15 cellular contexts compared by ENCODE assay signal in the genomic region with DNA sequence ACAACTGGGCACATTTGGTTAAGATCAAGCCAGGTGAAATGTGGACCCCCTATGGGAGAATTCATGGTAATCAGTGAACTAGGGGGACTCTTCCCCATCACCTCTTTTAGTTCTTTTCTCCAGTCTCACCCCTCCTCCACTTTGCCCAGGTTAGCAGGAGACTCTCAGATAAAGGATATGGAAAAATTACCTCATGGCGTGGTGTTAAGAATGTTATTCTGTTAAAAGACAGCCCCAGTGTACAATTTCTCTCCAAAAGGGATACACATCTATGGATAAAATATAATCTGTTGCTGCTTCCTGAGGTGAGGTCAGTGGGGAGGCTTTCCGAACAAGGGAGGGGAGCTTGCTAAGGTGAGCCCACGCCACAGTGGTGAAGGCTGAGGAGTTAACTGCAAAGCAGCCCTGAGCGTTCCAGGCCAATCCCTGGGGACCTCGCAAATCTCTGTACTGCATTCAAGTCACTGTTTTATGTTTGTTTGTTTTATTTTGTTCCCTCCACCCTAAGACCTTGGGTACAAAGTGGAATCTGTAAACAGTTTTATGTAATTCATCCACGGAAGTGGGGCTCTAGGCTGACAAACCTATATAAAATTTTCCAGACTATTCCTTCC. TPM values are rescaled to one million over a fixed set of nuclear protein-coding genes. Genes with fewer than 3 reads are reported as not detected.
A peak's percentile ranks its signal among the peaks of the same experiment; 100 is the strongest.
DNase-seq lines count a peak whose midpoint lies in the region; ATAC-seq, FAIRE-seq and TF ChIP-seq lines count a peak whose summit lies in the region.
"Had no signal": no experiment of that assay in that cellular context is flagged by ENCODE, and none has a peak within 500 bp of the region (broad histone marks: within the 10 kb centered on the region; RNA-seq: fewer than 3 reads in every experiment).

No MANE protein-coding gene starts in this region.

- WGBS in suprapubic skin: 57% methylated on average over 6 of the region's 6 CpGs

- ATAC-seq in left lung: peak; percentile 12
- ATAC-seq in activated CD8-positive, alpha-beta memory T cell treated with anti-CD3 and anti-CD28 coated beads, Interleukin-2, amount 10 ng/mL, durations not matched to agents 7 days and 5 days: no peak
- ATAC-seq: activated CD4-positive, alpha-beta T cell treated with anti-CD3 and anti-CD28 coated beads for 36 hours; T-helper 17 cell had no signal

- H3K27ac Mint-ChIP-seq in activated CD8-positive, alpha-beta memory T cell treated with anti-CD3 and anti-CD28 coated beads, Interleukin-2, amount 10 ng/mL, durations not matched to agents 7 days and 5 days: no peak overlapping the region
- H3K27ac Mint-ChIP-seq: activated CD4-positive, alpha-beta T cell treated with anti-CD3 and anti-CD28 coated beads for 36 hours; activated naive CD8-positive, alpha-beta T cell treated with anti-CD3 and anti-CD28 coated beads, Interleukin-2, amount 10 ng/mL, durations not matched to agents 7 days and 5 days; CD4-positive, alpha-beta T cell; mesothelial cell of epicardium; T-helper 17 cell had no signal

- no peak for TF ChIP-seq EP300 in suprapubic skin (IDR thresholded peaks at IDR 0.05)

- POLR2A ChIA-PET in HEK293 (lab: Yijun Ruan, JAX): no interaction called here

- H3K4me3 ChIP-seq in HEK293 (ENCODE audit: low read depth, low read length) (no peak overlapping the region), ascending aorta (no peak overlapping the region), left lung (no peak overlapping the region), suprapubic skin (no peak overlapping the region)

- peaks cover 2% of the 10 kb centered on the region for H3K27me3 Mint-ChIP-seq in activated CD8-positive, alpha-beta memory T cell treated with anti-CD3 and anti-CD28 coated beads, Interleukin-2, amount 10 ng/mL, durations not matched to agents 7 days and 5 days

- no peak for FAIRE-seq in RCC 7860 (lab: Jason Lieb, UNC)
- FAIRE-seq: G401.6 had no signal

- intact Hi-C loops in ascending aorta (cut with DNase I) (no loop called here), left lung (cut with DNase I) (no loop called here)

- TF ChIP-seq POLR2A in suprapubic skin (IDR thresholded peaks at IDR 0.05): no peak

- CTCF ChIA-PET in HEK293 (lab: Yijun Ruan, JAX): interaction anchor here (0.6 to 8.1 kb wide), 40 partner anchors 8 to 1059 kb away, joined by 3 to 108 read pairs (median 4); a partner anchor contains a TSS
- CTCF ChIA-PET in activated CD8-positive, alpha-beta memory T cell treated with anti-CD3 and anti-CD28 coated beads, Interleukin-2, amount 10 ng/mL, durations not matched to agents 7 days and 5 days (lab: Charles Lee): no interaction called here

- H3K36me3 ChIP-seq in HEK293 (ENCODE audit: control insufficient read depth in 2 of 2, insufficient read depth in 1 of 2, low read length in 2 of 2) (no peaks in the 10 kb centered on the region), ascending aorta (no peaks in the 10 kb centered on the region), left lung (no peaks in the 10 kb centered on the region), suprapubic skin (no peaks in the 10 kb centered on the region)

- H3K4me1 Mint-ChIP-seq in activated CD8-positive, alpha-beta memory T cell treated with anti-CD3 and anti-CD28 coated beads, Interleukin-2, amount 10 ng/mL, durations not matched to agents 7 days and 5 days: no peaks in the 10 kb centered on the region
- H3K4me1 Mint-ChIP-seq: activated CD4-positive, alpha-beta T cell treated with anti-CD3 and anti-CD28 coated beads for 36 hours; activated naive CD8-positive, alpha-beta T cell treated with anti-CD3 and anti-CD28 coated beads, Interleukin-2, amount 10 ng/mL, durations not matched to agents 7 days and 5 days; T-helper 17 cell had no signal

- no peaks in the 10 kb centered on the region for H3K9me3 Mint-ChIP-seq in activated CD8-positive, alpha-beta memory T cell treated with anti-CD3 and anti-CD28 coated beads, Interleukin-2, amount 10 ng/mL, durations not matched to agents 7 days and 5 days (ENCODE audit: low read depth)
- H3K9me3 Mint-ChIP-seq: activated naive CD8-positive, alpha-beta T cell treated with anti-CD3 and anti-CD28 coated beads, Interleukin-2, amount 10 ng/mL, durations not matched to agents 7 days and 5 days; CD4-positive, alpha-beta T cell; mesothelial cell of epicardium had no signal

- in situ Hi-C loops in GM13977 (cut with MboI; ENCODE audit: low pct_unique_long_range_greater_than_20kb, low sequenced_read_pairs, unreplicated experiment): no loop called here

- H3K36me3 Mint-ChIP-seq in activated CD8-positive, alpha-beta memory T cell treated with anti-CD3 and anti-CD28 coated beads, Interleukin-2, amount 10 ng/mL, durations not matched to agents 7 days and 5 days: no peaks in the 10 kb centered on the region
- H3K36me3 Mint-ChIP-seq: activated naive CD8-positive, alpha-beta T cell treated with anti-CD3 and anti-CD28 coated beads, Interleukin-2, amount 10 ng/mL, durations not matched to agents 7 days and 5 days; mesothelial cell of epicardium had no signal

- TF ChIP-seq CTCF in HEK293 (tag by site-specific recombination; IDR thresholded peaks at IDR 0.05): no peak
- TF ChIP-seq CTCF in ascending aorta (IDR thresholded peaks at IDR 0.05): no peak
- TF ChIP-seq CTCF in left lung (IDR thresholded peaks at IDR 0.05): no peak
- no peak for TF ChIP-seq CTCF in suprapubic skin (IDR thresholded peaks at IDR 0.05)
- no peak for TF ChIP-seq CTCF in GM13977 (IDR thresholded peaks at IDR 0.05; ENCODE audit: extremely low read depth, insufficient read depth, missing control alignments)

- H3K4me3 Mint-ChIP-seq in activated CD8-positive, alpha-beta memory T cell treated with anti-CD3 and anti-CD28 coated beads, Interleukin-2, amount 10 ng/mL, durations not matched to agents 7 days and 5 days: no peak overlapping the region
- H3K4me3 Mint-ChIP-seq: activated CD4-positive, alpha-beta T cell treated with anti-CD3 and anti-CD28 coated beads for 36 hours; activated naive CD8-positive, alpha-beta T cell treated with anti-CD3 and anti-CD28 coated beads, Interleukin-2, amount 10 ng/mL, durations not matched to agents 7 days and 5 days; CD4-positive, alpha-beta T cell; mesothelial cell of epicardium; T-helper 17 cell had no signal

- peaks cover 7% of the 10 kb centered on the region for H3K4me1 ChIP-seq in HEK293 (ENCODE audit: control insufficient read depth, insufficient read depth, low read length)
- H3K4me1 ChIP-seq in ascending aorta: peaks cover 5 to 17% of the 10 kb centered on the region in 2 donors
- peaks cover 16 to 34% of the 10 kb centered on the region in 2 donors for H3K4me1 ChIP-seq in left lung
- H3K4me1 ChIP-seq in suprapubic skin: peaks cover 18% of the 10 kb centered on the region

- no peak overlapping the region for H3K27ac ChIP-seq in HEK293 (ENCODE audit: extremely low read depth, low read depth, low read length)
- H3K27ac ChIP-seq in ascending aorta: peak overlapping the region; percentile 24 to 45
- peak overlapping the region; percentile 44 to 72 for H3K27ac ChIP-seq in left lung
- peak overlapping the region; percentile 48 for H3K27ac ChIP-seq in suprapubic skin

- DNase-seq in ascending aorta (ENCODE audit: low spot score in 2 of 2) (no peak), left lung (peak in 1 of 2 donors; percentile 10), suprapubic skin (ENCODE audit: low spot score in 2 of 2) (no peak), RCC 7860 (ENCODE audit: low spot score) (no peak), GM13977 (ENCODE audit: low spot score) (no peak)
- no peak for DNase-seq in activated CD8-positive, alpha-beta memory T cell treated with anti-CD3 and anti-CD28 coated beads, Interleukin-2, amount 10 ng/mL, durations not matched to agents 7 days and 5 days
- DNase-seq: activated CD4-positive, alpha-beta T cell treated with anti-CD3 and anti-CD28 coated beads for 36 hours; activated naive CD8-positive, alpha-beta T cell treated with anti-CD3 and anti-CD28 coated beads, Interleukin-2, amount 10 ng/mL, durations not matched to agents 7 days and 5 days; CD4-positive, alpha-beta T cell; T-helper 17 cell had no signal

- H3K27me3 ChIP-seq in ascending aorta (no peaks in the 10 kb centered on the region), left lung (no peaks in the 10 kb centered on the region), suprapubic skin (no peaks in the 10 kb centered on the region)

- H3K9me3 ChIP-seq in HEK293 (ENCODE audit: control insufficient read depth, insufficient read depth, low read depth, low read length) (no peaks in the 10 kb centered on the region), ascending aorta (no peaks in the 10 kb centered on the region), left lung (no peaks in the 10 kb centered on the region), suprapubic skin (no peaks in the 10 kb centered on the region)

TF ChIP-seq in HEK293, 187 proteins besides CTCF, POLR2A, EP300 and RAD21 (continues in another document):
- TF ChIP-seq MZF1 (tag by site-specific recombination; IDR thresholded peaks at IDR 0.05; ENCODE audit: borderline replicate concordance): 0 out of 2 replicates have a peak, but pooled peaks have one; percentile 17
- no peak for TF ChIP-seq ZNF549 (tag by site-specific recombination; IDR thresholded peaks at IDR 0.05)
- no peak for TF ChIP-seq ZNF561 (tag by site-specific recombination; IDR thresholded peaks at IDR 0.05; ENCODE audit: borderline replicate concordance)
- TF ChIP-seq ZNF501 (tag by site-specific recombination; IDR thresholded peaks at IDR 0.05): no peak
- TF ChIP-seq SCRT2 (tag by site-specific recombination; IDR thresholded peaks at IDR 0.05): no peak
- TF ChIP-seq, protein P1, sequence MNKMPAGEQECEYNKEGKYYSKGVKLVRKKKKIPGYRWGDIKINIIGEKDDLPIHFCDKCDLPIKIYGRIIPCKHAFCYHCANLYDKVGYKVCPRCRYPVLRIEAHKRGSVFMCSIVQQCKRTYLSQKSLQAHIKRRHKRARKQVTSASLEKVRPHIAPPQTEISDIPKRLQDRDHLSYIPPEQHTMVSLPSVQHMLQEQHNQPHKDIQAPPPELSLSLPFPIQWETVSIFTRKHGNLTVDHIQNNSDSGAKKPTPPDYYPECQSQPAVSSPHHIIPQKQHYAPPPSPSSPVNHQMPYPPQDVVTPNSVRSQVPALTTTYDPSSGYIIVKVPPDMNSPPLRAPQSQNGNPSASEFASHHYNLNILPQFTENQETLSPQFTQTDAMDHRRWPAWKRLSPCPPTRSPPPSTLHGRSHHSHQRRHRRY (tag by site-specific recombination; IDR thresholded peaks at IDR 0.05): no peak

RNA-seq across cellular contexts. Expression of a gene that starts 52.0 kb away (rescaled TPM):
- total RNA-seq in ascending aorta (not detected), left lung (10 to 100 TPM; 29.6 to 30.0 TPM), suprapubic skin (under 1 TPM in 2 of 4 donors, not detected in 2; 0.31 to 0.42 TPM)
- not detected for total RNA-seq in activated CD8-positive, alpha-beta memory T cell treated with anti-CD3 and anti-CD28 coated beads, Interleukin-2, amount 10 ng/mL, durations not matched to agents 7 days and 5 days
- total RNA-seq: activated CD4-positive, alpha-beta T cell treated with anti-CD3 and anti-CD28 coated beads for 36 hours; activated naive CD8-positive, alpha-beta T cell treated with anti-CD3 and anti-CD28 coated beads, Interleukin-2, amount 10 ng/mL, durations not matched to agents 7 days and 5 days; CD4-positive, alpha-beta T cell; chondrocyte; subcutaneous adipose tissue; T-helper 17 cell had no signal

Comparison
In these comparisons a context has a peak if more than half of its experiments do, and no peak if none do; other contexts are left out.
1. RNA of a gene that starts 52.0 kb away (total RNA-seq): 29.6 to 30.0 TPM in left lung; 0.31 to 0.42 TPM in suprapubic skin, not detected in ascending aorta (single experiment) and not detected in activated CD8-positive, alpha-beta memory T cell treated with anti-CD3 and anti-CD28 coated beads, Interleukin-2, amount 10 ng/mL, durations not matched to agents 7 days and 5 days; every median in the first group is over 10 times any median in the second.